ENCODE assay signal across 30 cellular contexts in genomic region chr6:96980142-96980541, GRCh38. TPM values are rescaled to one million over a fixed set of nuclear protein-coding genes. Genes with fewer than 3 reads are reported as not detected.
"Had no signal": no experiment of that assay in that cellular context is flagged by ENCODE, and none has a peak within 500 bp of the region (broad histone marks: within the 10 kb centered on the region; RNA-seq: fewer than 3 reads in every experiment).

No MANE protein-coding gene starts in this region.

- H3K27me3 ChIP-seq: stomach, suprapubic skin, testis, thyroid gland, tibial artery, tibial nerve, transverse colon, upper lobe of left lung, upper lobe of right lung, uterus, vagina had no signal

- H3K36me3 ChIP-seq: stomach, suprapubic skin, thoracic aorta, thyroid gland, tibial artery, tibial nerve, transverse colon, upper lobe of left lung, upper lobe of right lung, uterus, vagina had no signal

- H3K27ac Mint-ChIP-seq: stimulated activated effector memory CD8-positive, alpha-beta T cell treated with anti-CD3 and anti-CD28 coated beads, Interleukin-12 subunit alpha, Interleukin-12 subunit beta, amount 100 ng/mL, for 72 hours; stimulated activated memory B cell treated with anti-CD40 and anti-IgM and Interleukin-4, amounts not matched to agents 10 μg/mL and 1 μg/mL and 100 μg/mL, for 72 hours; stimulated activated naive B cell treated with anti-CD40 and anti-IgM and Interleukin-4, amounts not matched to agents 10 μg/mL and 1 μg/mL and 100 μg/mL, for 72 hours; stimulated activated naive CD8-positive, alpha-beta T cell treated with anti-CD3 and anti-CD28 coated beads, Interleukin-15, amount 100 ng/mL, for 72 hours; stimulated activated naive CD8-positive, alpha-beta T cell treated with anti-CD3 and anti-CD28 coated beads, Interleukin-15, Interleukin-2, amounts not matched to agents 100 ng/mL and 50 ng/mL, for 24 hours; type B pancreatic cell had no signal

- H3K4me1 Mint-ChIP-seq: stimulated activated effector memory CD8-positive, alpha-beta T cell treated with anti-CD3 and anti-CD28 coated beads, Interleukin-12 subunit alpha, Interleukin-12 subunit beta, amount 100 ng/mL, for 72 hours; stimulated activated memory B cell treated with anti-CD40 and anti-IgM and Interleukin-4, amounts not matched to agents 10 μg/mL and 1 μg/mL and 100 μg/mL, for 72 hours; stimulated activated naive CD8-positive, alpha-beta T cell treated with anti-CD3 and anti-CD28 coated beads, Interleukin-15, amount 100 ng/mL, for 72 hours had no signal

- H3K27ac ChIP-seq: stomach, suprapubic skin, testis, thoracic aorta, thyroid gland, tibial artery, tibial nerve, transverse colon, upper lobe of left lung, upper lobe of right lung, uterus, vagina had no signal

- H3K4me1 ChIP-seq: stomach, suprapubic skin, testis, thyroid gland, tibial artery, tibial nerve, transverse colon, upper lobe of left lung, upper lobe of right lung, uterus, vagina had no signal

- H3K4me3 Mint-ChIP-seq: stimulated activated effector memory CD8-positive, alpha-beta T cell treated with anti-CD3 and anti-CD28 coated beads, Interleukin-12 subunit alpha, Interleukin-12 subunit beta, amount 100 ng/mL, for 72 hours; stimulated activated memory B cell treated with anti-CD40 and anti-IgM and Interleukin-4, amounts not matched to agents 10 μg/mL and 1 μg/mL and 100 μg/mL, for 72 hours; stimulated activated naive B cell treated with anti-CD40 and anti-IgM and Interleukin-4, amounts not matched to agents 10 μg/mL and 1 μg/mL and 100 μg/mL, for 72 hours; stimulated activated naive CD8-positive, alpha-beta T cell treated with anti-CD3 and anti-CD28 coated beads, Interleukin-15, amount 100 ng/mL, for 72 hours; stimulated activated naive CD8-positive, alpha-beta T cell treated with anti-CD3 and anti-CD28 coated beads, Interleukin-15, Interleukin-2, amounts not matched to agents 100 ng/mL and 50 ng/mL, for 24 hours; type B pancreatic cell had no signal

- ATAC-seq: stimulated activated effector memory CD8-positive, alpha-beta T cell treated with anti-CD3 and anti-CD28 coated beads, Interleukin-12 subunit alpha, Interleukin-12 subunit beta, amount 100 ng/mL, for 72 hours; stimulated activated memory B cell treated with anti-CD40 and anti-IgM and Interleukin-4, amounts not matched to agents 10 μg/mL and 1 μg/mL and 100 μg/mL, for 72 hours; stimulated activated naive B cell treated with anti-CD40 and anti-IgM and Interleukin-4, amounts not matched to agents 10 μg/mL and 1 μg/mL and 100 μg/mL, for 72 hours; stimulated activated naive CD8-positive, alpha-beta T cell treated with anti-CD3 and anti-CD28 coated beads, Interleukin-15, amount 100 ng/mL, for 72 hours; stimulated activated naive CD8-positive, alpha-beta T cell treated with anti-CD3 and anti-CD28 coated beads, Interleukin-15, Interleukin-2, amounts not matched to agents 100 U/mL and 50 U/mL, for 24 hours; upper lobe of right lung had no signal

- H3K36me3 Mint-ChIP-seq: stimulated activated effector memory CD8-positive, alpha-beta T cell treated with anti-CD3 and anti-CD28 coated beads, Interleukin-12 subunit alpha, Interleukin-12 subunit beta, amount 100 ng/mL, for 72 hours; type B pancreatic cell had no signal

- H3K4me3 ChIP-seq: stomach, suprapubic skin, testis, thoracic aorta, thyroid gland, tibial artery, tibial nerve, transverse colon, upper lobe of left lung, upper lobe of right lung, uterus, vagina had no signal

- H3K27me3 Mint-ChIP-seq: stimulated activated memory B cell treated with anti-CD40 and anti-IgM and Interleukin-4, amounts not matched to agents 10 μg/mL and 1 μg/mL and 100 μg/mL, for 72 hours; stimulated activated naive B cell treated with anti-CD40 and anti-IgM and Interleukin-4, amounts not matched to agents 10 μg/mL and 1 μg/mL and 100 μg/mL, for 72 hours; stimulated activated naive CD8-positive, alpha-beta T cell treated with anti-CD3 and anti-CD28 coated beads, Interleukin-15, amount 100 ng/mL, for 72 hours; stimulated activated naive CD8-positive, alpha-beta T cell treated with anti-CD3 and anti-CD28 coated beads, Interleukin-15, Interleukin-2, amounts not matched to agents 100 ng/mL and 50 ng/mL, for 24 hours; type B pancreatic cell had no signal

- H3K9me3 ChIP-seq: suprapubic skin, testis, thyroid gland, transverse colon, uterus, vagina had no signal

- FAIRE-seq: urothelium cell line had no signal

- H3K9me3 Mint-ChIP-seq: type B pancreatic cell had no signal

- DNase-seq: stimulated activated CD4-positive, alpha-beta T cell treated with anti-CD3 and anti-CD28 coated beads, Interleukin-2, amount 100 ng/mL, for 48 hours; stimulated activated CD4-positive, alpha-beta T cell treated with anti-CD3 and anti-CD28 coated beads, Interleukin-4, amount 100 ng/mL, for 1 hour; stimulated activated CD4-positive, alpha-beta T cell treated with anti-CD3 and anti-CD28 coated beads, Interleukin-4, amount 100 ng/mL, for 24 hours; stimulated activated CD4-positive, alpha-beta T cell treated with anti-CD3 and anti-CD28 coated beads, Interleukin-4, amount 100 ng/mL, for 4 hours; stimulated activated CD8-positive, alpha-beta memory T cell treated with anti-CD3 and anti-CD28 coated beads, Interleukin-4, amount 100 ng/mL, for 48 hours; stimulated activated naive B cell treated with anti-CD40 and anti-IgM and Interleukin-4, amounts not matched to agents 10 μg/mL and 1 μg/mL and 100 μg/mL, for 72 hours; stimulated activated naive CD4-positive, alpha-beta T cell; stimulated activated naive CD4-positive, alpha-beta T cell treated with Interleukin-2 at 50 U/mL for 16 hours; stimulated activated naive CD8-positive, alpha-beta T cell treated with anti-CD3 and anti-CD28 coated beads, Interleukin-15, amount 100 ng/mL, for 72 hours; stimulated activated naive CD8-positive, alpha-beta T cell treated with anti-CD3 and anti-CD28 coated beads, Interleukin-15, Interleukin-2, amounts not matched to agents 100 U/mL and 50 U/mL, for 24 hours; stomach; substantia nigra; testis; thyroid gland; tibial artery; transverse colon; trophoblast cell; upper lobe of left lung; upper lobe of right lung; uterus had no signal

RNA-seq across cellular contexts. Expression of gene KLHL32, which starts 55.6 kb away (rescaled TPM):
- total RNA-seq: subcutaneous adipose tissue had no signal
